In the genomic region with DNA sequence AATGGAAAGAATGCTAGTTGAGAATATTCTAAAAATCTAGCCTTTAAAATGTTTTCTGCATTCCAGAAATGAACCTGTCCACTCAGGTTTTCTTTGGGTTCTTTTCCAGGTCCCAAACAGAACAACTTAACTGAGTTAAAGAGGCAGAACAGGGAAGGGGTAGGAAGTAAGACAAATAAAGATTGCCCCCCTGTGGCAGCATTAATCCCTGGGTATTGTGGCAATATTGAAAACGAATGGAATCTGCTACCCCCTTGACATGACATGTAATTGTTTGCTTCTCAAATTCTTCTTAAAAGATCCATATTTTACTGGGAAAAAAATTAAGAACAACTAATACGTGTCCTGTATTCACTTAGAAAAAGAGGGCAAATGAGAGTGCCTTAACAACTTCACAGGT, we compare ENCODE assay signal across 12 cellular contexts. TPM values are rescaled to one million over a fixed set of nuclear protein-coding genes. Genes with fewer than 3 reads are reported as not detected.
DNase-seq lines count a peak whose midpoint lies in the region; TF ChIP-seq lines count a peak whose summit lies in the region.
"Had no signal": no experiment of that assay in that cellular context is flagged by ENCODE, and none has a peak within 500 bp of the region (broad histone marks: within the 10 kb centered on the region; RNA-seq: fewer than 3 reads in every experiment).

No MANE protein-coding gene starts in this region.

- H3K9me3 Mint-ChIP-seq in MCF 10A (ENCODE audit: unreplicated experiment): no peaks in the 10 kb centered on the region
- H3K9me3 Mint-ChIP-seq in type B pancreatic cell: no peaks in the 10 kb centered on the region
- H3K9me3 Mint-ChIP-seq: CD4-positive, alpha-beta memory T cell; IgD-negative memory B cell had no signal

- H3K4me1 Mint-ChIP-seq in MCF 10A (ENCODE audit: insufficient read depth, unreplicated experiment): no peaks in the 10 kb centered on the region
- no peaks in the 10 kb centered on the region for H3K4me1 Mint-ChIP-seq in type B pancreatic cell (ENCODE audit: unreplicated experiment)
- H3K4me1 Mint-ChIP-seq: CD4-positive, alpha-beta memory T cell; IgD-negative memory B cell had no signal

- H3K36me3 ChIP-seq in breast epithelium: no peaks in the 10 kb centered on the region
- H3K36me3 ChIP-seq in OCI-LY3 (replicated peaks; ENCODE audit: low read depth, low read length): peaks cover 20% of the 10 kb centered on the region
- H3K36me3 ChIP-seq in tibial nerve: peaks cover 4 to 75% (median 21%) of the 10 kb centered on the region in 3 donors

- H2AFZ ChIP-seq in OCI-LY3 (ENCODE audit: low read depth, low read length): no peak overlapping the region

- H3K27ac Mint-ChIP-seq in MCF 10A (ENCODE audit: low read depth, unreplicated experiment): no peak overlapping the region
- no peak overlapping the region for H3K27ac Mint-ChIP-seq in type B pancreatic cell
- H3K27ac Mint-ChIP-seq: CD4-positive, alpha-beta memory T cell had no signal

- no peaks in the 10 kb centered on the region for H3K27me3 ChIP-seq in breast epithelium
- H3K27me3 ChIP-seq in OCI-LY3 (ENCODE audit: low read depth, low read length): no peaks in the 10 kb centered on the region
- no peaks in the 10 kb centered on the region for H3K27me3 ChIP-seq in tibial nerve
- H3K27me3 ChIP-seq: gastroesophageal sphincter had no signal

- POLR2A ChIA-PET in MCF 10A (lab: Yijun Ruan, JAX): interaction anchor here (1.5 to 1.6 kb wide), 2 partner anchors 9 to 48 kb away, joined by 6 to 7 read pairs; a partner anchor contains a TSS

- H3K4me3 ChIP-seq in breast epithelium (no peak overlapping the region), OCI-LY3 (ENCODE audit: low read length) (no peak overlapping the region), tibial nerve (no peak overlapping the region)
- H3K4me3 ChIP-seq: gastroesophageal sphincter had no signal

- H3K9me3 ChIP-seq in breast epithelium (no peaks in the 10 kb centered on the region), OCI-LY3 (ENCODE audit: insufficient read depth, low read length) (no peaks in the 10 kb centered on the region), tibial nerve (no peaks in the 10 kb centered on the region)
- H3K9me3 ChIP-seq: gastroesophageal sphincter had no signal

- H3K27ac ChIP-seq in breast epithelium: no peak overlapping the region
- no peak overlapping the region for H3K27ac ChIP-seq in OCI-LY3 (ENCODE audit: low read length)
- H3K27ac ChIP-seq in tibial nerve: no peak overlapping the region
- H3K27ac ChIP-seq: gastroesophageal sphincter had no signal

- DNase-seq in MCF 10A (ENCODE audit: unreplicated experiment): peak; percentile 25
- DNase-seq in breast epithelium (ENCODE audit: low spot score in 2 of 2): no peak
- DNase-seq in fibroblast of peridontal ligament (ENCODE audit: extremely low read depth): peak; percentile 6
- no peak for DNase-seq in type B pancreatic cell (ENCODE audit: extremely low spot score, unreplicated experiment)
- DNase-seq in tibial nerve (ENCODE audit: low spot score in 2 of 2): no peak
- no peak for DNase-seq in stimulated activated naive CD4-positive, alpha-beta T cell treated with Interleukin-2 at 50 U/mL for 16 hours (lab: John Stamatoyannopoulos, UW)
- DNase-seq in NCI-H1694 treated with DMSO at 0.1 percent for 48 hours (lab: John Stamatoyannopoulos, UW): no peak
- DNase-seq: activated CD4-positive, alpha-beta T cell treated with anti-CD3 and anti-CD28 coated beads for 4 hours had no signal

- CTCF ChIA-PET in MCF 10A (lab: Yijun Ruan, JAX): interaction anchor here (0.6 to 2.5 kb wide), 7 partner anchors 10 to 223 kb away, joined by 3 to 27 read pairs (median 7); a partner anchor contains a TSS

- TF ChIP-seq CTCF in MCF 10A (IDR thresholded peaks at IDR 0.05; ENCODE audit: unreplicated experiment) (peak; percentile 27), breast epithelium (IDR thresholded peaks at IDR 0.05) (no peak), OCI-LY3 (IDR thresholded peaks at IDR 0.05; ENCODE audit: low read depth, low read length) (peak; percentile 34), type B pancreatic cell (conservative IDR thresholded peaks at IDR 0.05) (peak; percentile 47), tibial nerve (IDR thresholded peaks at IDR 0.05) (peak in 1 of 5 experiments; percentile 28)

- H3K4me2 ChIP-seq in OCI-LY3 (ENCODE audit: low read length): no peak overlapping the region

- H3K9ac ChIP-seq in OCI-LY3 (ENCODE audit: low read length): no peak overlapping the region

- BruUV-seq in MCF 10A (replicated peaks; lab: Mats Ljungman, UMichigan): no TSS peak

- 48 to 52% methylated on average over 2 of the region's 2 CpGs for WGBS in tibial nerve, 2 donors

- no peaks in the 10 kb centered on the region for H4K20me1 ChIP-seq in OCI-LY3 (ENCODE audit: insufficient read depth, low read length)

- TF ChIP-seq EP300 in tibial nerve (IDR thresholded peaks at IDR 0.05): no peak

- TF ChIP-seq POLR2A in breast epithelium (IDR thresholded peaks at IDR 0.05) (no peak), tibial nerve (IDR thresholded peaks at IDR 0.05) (no peak)

- no peak overlapping the region for H3K4me3 Mint-ChIP-seq in MCF 10A (ENCODE audit: unreplicated experiment)
- no peak overlapping the region for H3K4me3 Mint-ChIP-seq in type B pancreatic cell
- H3K4me3 Mint-ChIP-seq: CD4-positive, alpha-beta memory T cell; IgD-negative memory B cell had no signal

- H3K79me2 ChIP-seq in OCI-LY3 (ENCODE audit: low read length): no peaks in the 10 kb centered on the region

- H3K27me3 Mint-ChIP-seq in MCF 10A (ENCODE audit: insufficient read depth, unreplicated experiment): no peaks in the 10 kb centered on the region
- no peaks in the 10 kb centered on the region for H3K27me3 Mint-ChIP-seq in type B pancreatic cell
- H3K27me3 Mint-ChIP-seq: CD4-positive, alpha-beta memory T cell; IgD-negative memory B cell had no signal

- H3K36me3 Mint-ChIP-seq in MCF 10A (ENCODE audit: insufficient read depth, unreplicated experiment) (peaks cover 95% of the 10 kb centered on the region), type B pancreatic cell (peaks cover 12% of the 10 kb centered on the region)

- H3K4me1 ChIP-seq in breast epithelium (no peaks in the 10 kb centered on the region), OCI-LY3 (ENCODE audit: low read length) (no peaks in the 10 kb centered on the region), tibial nerve (no peaks in the 10 kb centered on the region)
- H3K4me1 ChIP-seq: gastroesophageal sphincter had no signal

- intact Hi-C loops in MCF 10A (cut with micrococcal nuclease) (loop anchor here (1.0 kb wide), 1 partner anchor 149 kb away; no protein-coding TSS in a partner anchor), breast epithelium (cut with DNase I; ENCODE audit: low total_unique reads) (no loop called here)

RNA-seq across cellular contexts. Expression of a gene that starts 9.3 kb away (rescaled TPM):
- 66.0 and 66.9 TPM in 2 replicates for total RNA-seq in MCF 10A (2022)
- total RNA-seq in breast epithelium: 10 to 100 TPM; 40.5 to 57.8 (median 44.9) TPM
- 49.2 and 65.8 TPM in 2 replicates for total RNA-seq in type B pancreatic cell (ENCODE audit: low replicate concordance)
- 10 to 100 TPM; 24.7 to 41.6 (median 33.2) TPM for total RNA-seq in tibial nerve

RNA-seq across cellular contexts. Expression of a gene that starts 48.7 kb away (rescaled TPM):
- total RNA-seq in MCF 10A (2022) (122 and 143 TPM in 2 replicates), breast epithelium (10 to 100 TPM; 68.5 to 99.5 (median 83.4) TPM), type B pancreatic cell (ENCODE audit: low replicate concordance) (41.8 and 63.9 TPM in 2 replicates), tibial nerve (10 to 100 TPM; 38.0 to 80.2 (median 63.4) TPM)

RNA-seq across cellular contexts. Expression of a gene that starts 49.1 kb away (rescaled TPM):
- not detected in 2 replicates for total RNA-seq in MCF 10A (2022)
- under 1 TPM; under 0.01 to 0.33 (median 0.15) TPM for total RNA-seq in breast epithelium
- 0.17 and 6.1 TPM in 2 replicates for total RNA-seq in type B pancreatic cell (ENCODE audit: low replicate concordance)
- total RNA-seq in tibial nerve: 1 to 10 TPM in 3 of 4 donors, under 1 TPM in 1; 0.30 to 9.0 (median 4.6) TPM
- total RNA-seq: CD4-positive, alpha-beta memory T cell had no signal

Comparison
In these comparisons a context has a peak if more than half of its experiments do, and no peak if none do; other contexts are left out.
1. DNase-seq: peak in MCF 10A (single experiment) and fibroblast of peridontal ligament (single experiment); none in breast epithelium (0 of 2), type B pancreatic cell (single experiment), tibial nerve (0 of 2), stimulated activated naive CD4-positive, alpha-beta T cell treated with Interleukin-2 at 50 U/mL for 16 hours (single experiment) and NCI-H1694 treated with DMSO at 0.1 percent for 48 hours (single experiment).
2. CTCF ChIP-seq: peak in MCF 10A (single experiment), OCI-LY3 (single experiment) and type B pancreatic cell (single experiment); none in breast epithelium (0 of 3).